11 cellular contexts compared by ENCODE assay signal in genomic region chr16:18784917-18785623, GRCh38. TPM values are rescaled to one million over a fixed set of nuclear protein-coding genes. Genes with fewer than 3 reads are reported as not detected.
DNase-seq lines count a peak whose midpoint lies in the region; ATAC-seq and TF ChIP-seq lines count a peak whose summit lies in the region.
"Had no signal": no experiment of that assay in that cellular context is flagged by ENCODE, and none has a peak within 500 bp of the region (broad histone marks: within the 10 kb centered on the region; RNA-seq: fewer than 3 reads in every experiment).

No MANE protein-coding gene starts in this region.

- no peak for TF ChIP-seq CTCF in HFF-Myc (IDR thresholded peaks at IDR 0.05; ENCODE audit: low read depth, low read length, missing control alignments)
- TF ChIP-seq CTCF in liver (IDR thresholded peaks at IDR 0.05; ENCODE audit: low read depth, low read length, missing input control) = no peak

- no peaks in the 10 kb centered on the region for H3K9me3 ChIP-seq in BLaER1
- H3K9me3 ChIP-seq in liver (ENCODE audit: control insufficient read depth in 4 of 4, low read length in 3 of 4) = no peaks in the 10 kb centered on the region
- H3K9me3 ChIP-seq: lower lobe of right lung had no signal

- H3K4me3 ChIP-seq in BLaER1 (no peak overlapping the region), HFF-Myc (replicated peaks; ENCODE audit: low read depth, low read length) (peak overlapping the region; percentile 62), liver (ENCODE audit: low read depth in 1 of 3, low read length in 3 of 3) (no peak overlapping the region)
- H3K4me3 ChIP-seq: lower lobe of right lung had no signal

- H3K27me3 ChIP-seq in BLaER1 = no peaks in the 10 kb centered on the region
- H3K27me3 ChIP-seq in liver (ENCODE audit: control insufficient read depth in 4 of 4, insufficient read depth in 4 of 4, low read length in 3 of 4) = no peaks in the 10 kb centered on the region

- H3K4me3 Mint-ChIP-seq in activated naive CD8-positive, alpha-beta T cell treated with anti-CD3 and anti-CD28 coated beads, Interleukin-2, amount 10 ng/mL, durations not matched to agents 7 days and 5 days = peak overlapping the region; percentile 56

- H3K4me2 ChIP-seq in BLaER1 = peak overlapping the region; percentile 94

- H3K4me1 ChIP-seq in BLaER1 = peaks cover 62% of the 10 kb centered on the region
- H3K4me1 ChIP-seq in liver (ENCODE audit: control insufficient read depth in 4 of 4, insufficient read depth in 4 of 4, low read length in 3 of 4) = peaks cover 2 to 26% (median 21%) of the 10 kb centered on the region in 4 donors

- no peaks in the 10 kb centered on the region for H3K27me3 Mint-ChIP-seq in activated naive CD8-positive, alpha-beta T cell treated with anti-CD3 and anti-CD28 coated beads, Interleukin-2, amount 10 ng/mL, durations not matched to agents 7 days and 5 days

- peaks cover 51% of the 10 kb centered on the region for H3K36me3 Mint-ChIP-seq in activated naive CD8-positive, alpha-beta T cell treated with anti-CD3 and anti-CD28 coated beads, Interleukin-2, amount 10 ng/mL, durations not matched to agents 7 days and 5 days

- H3K36me3 ChIP-seq in BLaER1 (peaks cover 81% of the 10 kb centered on the region), liver (ENCODE audit: control insufficient read depth in 4 of 4, insufficient read depth in 3 of 4, low read depth in 1 of 4, low read length in 3 of 4) (peaks cover 20 to 53% (median 37%) of the 10 kb centered on the region in 4 donors)

- peaks cover 47% of the 10 kb centered on the region for H3K4me1 Mint-ChIP-seq in activated naive CD8-positive, alpha-beta T cell treated with anti-CD3 and anti-CD28 coated beads, Interleukin-2, amount 10 ng/mL, durations not matched to agents 7 days and 5 days

- POLR2A ChIA-PET in activated naive CD8-positive, alpha-beta T cell treated with anti-CD3 and anti-CD28 coated beads, Interleukin-2, amount 10 ng/mL, durations not matched to agents 7 days and 5 days (lab: Charles Lee) = interaction anchor here (11.9 kb wide), 1 partner anchor 17 kb away, joined by 214 read pairs; the partner anchor contains the start of gene ARL6IP1

- no peaks in the 10 kb centered on the region for H3K9me3 Mint-ChIP-seq in activated naive CD8-positive, alpha-beta T cell treated with anti-CD3 and anti-CD28 coated beads, Interleukin-2, amount 10 ng/mL, durations not matched to agents 7 days and 5 days

- no peak for TF ChIP-seq RAD21 in liver (IDR thresholded peaks at IDR 0.05)

- no peak for ATAC-seq in activated naive CD8-positive, alpha-beta T cell treated with anti-CD3 and anti-CD28 coated beads, Interleukin-2, amount 10 ng/mL, durations not matched to agents 7 days and 5 days (ENCODE audit: low read depth)
- ATAC-seq in HG03175 (IDR thresholded peaks at IDR 0.05; ENCODE audit: unreplicated experiment) (no peak), GM21576 (IDR thresholded peaks at IDR 0.05; ENCODE audit: unreplicated experiment) (no peak), HG02571 (IDR thresholded peaks at IDR 0.05; ENCODE audit: unreplicated experiment) (no peak)
- ATAC-seq: lower lobe of right lung had no signal

- DNase-seq in HFF-Myc (ENCODE audit: extremely low read depth, low read depth) = no peak
- DNase-seq in activated naive CD8-positive, alpha-beta T cell treated with anti-CD3 and anti-CD28 coated beads, Interleukin-2, amount 10 ng/mL, durations not matched to agents 7 days and 5 days = no peak
- DNase-seq in activated effector memory CD4-positive, alpha-beta T cell treated with Interleukin-2 at 50 U/mL for 16 hours = no peak
- DNase-seq: activated CD4-positive, CD25-positive, alpha-beta regulatory T cell; lower lobe of right lung; NCI-H1048 had no signal

- H3K27ac Mint-ChIP-seq in activated naive CD8-positive, alpha-beta T cell treated with anti-CD3 and anti-CD28 coated beads, Interleukin-2, amount 10 ng/mL, durations not matched to agents 7 days and 5 days = peak overlapping the region; percentile 36

- H4K20me1 ChIP-seq in BLaER1 = peaks cover 85% of the 10 kb centered on the region

- H3K27ac ChIP-seq in BLaER1 (no peak overlapping the region), liver (ENCODE audit: low read depth in 1 of 2, low read length in 2 of 2) (no peak overlapping the region)
- H3K27ac ChIP-seq: lower lobe of right lung had no signal

- no peak overlapping the region; the same call in 1 of the 2 replicates for H3K9ac ChIP-seq in BLaER1
- H3K9ac ChIP-seq in liver (ENCODE audit: low read depth in 1 of 2, low read length in 2 of 2) = no peak overlapping the region

- 83% methylated on average over 8 of the region's 8 CpGs for WGBS in liver

TF ChIP-seq in liver, 16 proteins besides CTCF, POLR2A, EP300 and RAD21:
- no peak for TF ChIP-seq TAF1 (conservative IDR thresholded peaks at IDR 0.05)
- TF ChIP-seq NR2F2 (IDR thresholded peaks at IDR 0.05) = peak; percentile 41
TF ChIP-seq in liver: peak in this region for 1.

RNA-seq across cellular contexts. Expression of gene RPS15A, which starts 5.1 kb away (rescaled TPM):
- 1,000 to 10,000 TPM; 1,969 to 2,023 TPM for total RNA-seq in activated naive CD8-positive, alpha-beta T cell treated with anti-CD3 and anti-CD28 coated beads, Interleukin-2, amount 10 ng/mL, durations not matched to agents 7 days and 5 days
- total RNA-seq in liver = 1,000 to 10,000 TPM in 1 of 2 donors, 100 to 1,000 TPM in 1; 703 to 1,185 TPM
- polyA plus RNA-seq in liver = 1,000 to 10,000 TPM in 1 of 2 donors, 100 to 1,000 TPM in 1; 349 to 1,088 TPM

RNA-seq across cellular contexts. Expression of gene ARL6IP1, which starts 16.3 kb away (rescaled TPM):
- total RNA-seq in activated naive CD8-positive, alpha-beta T cell treated with anti-CD3 and anti-CD28 coated beads, Interleukin-2, amount 10 ng/mL, durations not matched to agents 7 days and 5 days = 100 to 1,000 TPM; 176 to 182 TPM
- 100 to 1,000 TPM; 222 to 260 TPM for total RNA-seq in liver
- polyA plus RNA-seq in liver = 100 to 1,000 TPM in 1 of 2 donors, 10 to 100 TPM in 1; 99.0 to 146 TPM
